In the genomic region with DNA sequence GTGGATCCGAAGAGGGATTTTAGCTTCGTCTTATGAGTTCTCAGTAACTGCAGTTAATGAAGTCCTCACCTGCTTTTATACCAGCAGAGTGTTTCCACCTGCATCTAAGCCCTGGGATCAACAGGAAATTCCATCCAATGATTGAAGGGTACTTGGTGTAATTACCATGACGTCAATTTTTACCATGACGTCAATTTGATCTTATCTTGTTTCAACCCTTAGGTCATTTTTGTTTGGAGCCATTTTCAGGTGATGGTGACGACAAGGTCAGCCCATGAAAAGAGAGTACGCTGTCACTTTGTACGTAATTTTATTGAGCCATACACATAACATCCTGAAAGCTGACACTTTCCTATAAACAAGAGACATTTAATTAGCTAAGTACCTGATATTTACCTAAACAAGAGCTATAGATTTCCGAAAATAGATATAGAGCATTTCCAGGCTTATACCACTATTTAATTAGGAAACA, we compare ENCODE assay signal across 21 cellular contexts. TPM values are rescaled to one million over a fixed set of nuclear protein-coding genes. Genes with fewer than 3 reads are reported as not detected.
"Had no signal": no experiment of that assay in that cellular context is flagged by ENCODE, and none has a peak within 500 bp of the region (broad histone marks: within the 10 kb centered on the region; RNA-seq: fewer than 3 reads in every experiment).

A gene (minus strand): TSS at position 51 of the 472 bp plus-strand sequence. CDS start 6,906 bp downstream, outside the sequence.

- H3K9me3 Mint-ChIP-seq: activated naive CD8-positive, alpha-beta T cell treated with anti-CD3 and anti-CD28 coated beads for 36 hours; immature natural killer cell; natural killer cell treated with Interleukin-12 subunit alpha and Interleukin-12 subunit beta and Interleukin-15 and Interleukin-18, amount 100 ng/mL, for 72 hours had no signal

- H3K36me3 ChIP-seq: gastrocnemius medialis, heart left ventricle, transverse colon had no signal

- H3K9me3 ChIP-seq: gastrocnemius medialis, heart left ventricle, transverse colon had no signal

- H3K27ac ChIP-seq: epithelial cell of prostate, gastrocnemius medialis, heart left ventricle, skin epidermis, transverse colon had no signal

- H3K4me3 ChIP-seq: gastrocnemius medialis, heart left ventricle, skin epidermis, transverse colon had no signal

- H3K36me3 Mint-ChIP-seq: activated naive CD8-positive, alpha-beta T cell treated with anti-CD3 and anti-CD28 coated beads for 36 hours; immature natural killer cell; natural killer cell treated with Interleukin-12 subunit alpha and Interleukin-12 subunit beta and Interleukin-15 and Interleukin-18, amount 100 ng/mL, for 72 hours had no signal

- H3K4me1 ChIP-seq: gastrocnemius medialis, heart left ventricle, transverse colon had no signal

- H3K4me1 Mint-ChIP-seq: immature natural killer cell had no signal

- ATAC-seq: activated CD4-positive, CD25-positive, alpha-beta regulatory T cell treated with anti-CD3 and anti-CD28 coated beads, Interleukin-2, amount 50 U/mL, for 24 hours; gastrocnemius medialis; heart left ventricle; natural killer cell treated with Interleukin-12 subunit alpha and Interleukin-12 subunit beta and Interleukin-15 and Interleukin-18, amount 100 ng/mL, for 72 hours had no signal

- H3K27ac Mint-ChIP-seq: activated naive CD8-positive, alpha-beta T cell treated with anti-CD3 and anti-CD28 coated beads for 36 hours; immature natural killer cell; natural killer cell treated with Interleukin-12 subunit alpha and Interleukin-12 subunit beta and Interleukin-15 and Interleukin-18, amount 100 ng/mL, for 72 hours had no signal

- DNase-seq: activated CD4-positive, alpha-beta T cell treated with anti-CD3 and anti-CD28 coated beads, Interleukin-2, amount 50 U/mL, for 1 hour; activated CD8-positive, alpha-beta memory T cell treated with anti-CD3 and anti-CD28 coated beads for 24 hours; activated gamma-delta T cell treated with Interleukin-2 at 50 U/mL for 16 hours; activated naive CD8-positive, alpha-beta T cell treated with anti-CD3 and anti-CD28 coated beads for 36 hours; amygdala; effector memory CD4-positive, alpha-beta T cell; gastrocnemius medialis; heart left ventricle; immature natural killer cell; posterior cingulate gyrus; stimulated activated CD4-positive, alpha-beta T cell treated with anti-CD3 and anti-CD28 coated beads, Interleukin-4, amount 100 ng/mL, for 4 hours; stimulated activated CD8-positive, alpha-beta memory T cell treated with anti-CD3 and anti-CD28 coated beads, Interleukin-4, amount 100 ng/mL, for 48 hours; stimulated activated naive CD4-positive, alpha-beta T cell treated with Interleukin-2 at 50 U/mL for 16 hours; substantia nigra; transverse colon had no signal

- H3K27me3 ChIP-seq: gastrocnemius medialis had no signal

- H3K4me3 Mint-ChIP-seq: activated naive CD8-positive, alpha-beta T cell treated with anti-CD3 and anti-CD28 coated beads for 36 hours; immature natural killer cell; natural killer cell treated with Interleukin-12 subunit alpha and Interleukin-12 subunit beta and Interleukin-15 and Interleukin-18, amount 100 ng/mL, for 72 hours had no signal

RNA-seq across cellular contexts. Expression of the gene that starts here (rescaled TPM):
- total RNA-seq: activated naive CD8-positive, alpha-beta T cell treated with anti-CD3 and anti-CD28 coated beads for 36 hours; gastrocnemius medialis; liver; mesenteric fat pad; natural killer cell treated with Interleukin-12 subunit alpha and Interleukin-12 subunit beta and Interleukin-15 and Interleukin-18, amount 100 ng/mL, for 72 hours; transverse colon had no signal
- polyA plus RNA-seq: immature natural killer cell, liver had no signal
